In genomic region chr17:1710807-1711553, GRCh38 we compare ENCODE assay signal across 7 cellular contexts. TPM values are rescaled to one million over a fixed set of nuclear protein-coding genes. Genes with fewer than 3 reads are reported as not detected.
DNase-seq lines count a peak whose midpoint lies in the region; ATAC-seq and TF ChIP-seq lines count a peak whose summit lies in the region.

No MANE protein-coding gene starts in this region.

- no peaks in the 10 kb centered on the region for H3K9me3 Mint-ChIP-seq in activated naive CD8-positive, alpha-beta T cell treated with anti-CD3 and anti-CD28 coated beads, Interleukin-2, amount 50 U/mL, for 24 hours
- no peaks in the 10 kb centered on the region for H3K9me3 Mint-ChIP-seq in stimulated activated effector memory CD8-positive, alpha-beta T cell treated with anti-CD3 and anti-CD28 coated beads, Interleukin-12 subunit alpha, Interleukin-12 subunit beta, amount 100 ng/mL, for 72 hours

- H3K9me3 ChIP-seq in iPS-18c (ENCODE audit: control insufficient read depth, insufficient read depth, low read length), result no peaks in the 10 kb centered on the region

- H3K4me3 ChIP-seq in HFF-Myc (replicated peaks; ENCODE audit: low read depth, low read length), result peak overlapping the region; percentile 61
- peak overlapping the region; percentile 63 for H3K4me3 ChIP-seq in iPS-18c (ENCODE audit: insufficient read depth, low read depth, low read length)

- no peak for ATAC-seq in activated naive CD8-positive, alpha-beta T cell treated with anti-CD3 and anti-CD28 coated beads, Interleukin-2, amount 50 U/mL, for 24 hours
- ATAC-seq in stimulated activated effector memory CD8-positive, alpha-beta T cell treated with anti-CD3 and anti-CD28 coated beads, Interleukin-12 subunit alpha, Interleukin-12 subunit beta, amount 100 ng/mL, for 72 hours, result no peak
- ATAC-seq in esophagus mucosa, result no peak

- H3K36me3 Mint-ChIP-seq in activated naive CD8-positive, alpha-beta T cell treated with anti-CD3 and anti-CD28 coated beads, Interleukin-2, amount 50 U/mL, for 24 hours (ENCODE audit: low read depth), result no peaks in the 10 kb centered on the region
- H3K36me3 Mint-ChIP-seq in stimulated activated effector memory CD8-positive, alpha-beta T cell treated with anti-CD3 and anti-CD28 coated beads, Interleukin-12 subunit alpha, Interleukin-12 subunit beta, amount 100 ng/mL, for 72 hours, result peaks cover 32% of the 10 kb centered on the region

- no peak overlapping the region for H3K27ac Mint-ChIP-seq in activated naive CD8-positive, alpha-beta T cell treated with anti-CD3 and anti-CD28 coated beads, Interleukin-2, amount 50 U/mL, for 24 hours
- H3K27ac Mint-ChIP-seq in stimulated activated effector memory CD8-positive, alpha-beta T cell treated with anti-CD3 and anti-CD28 coated beads, Interleukin-12 subunit alpha, Interleukin-12 subunit beta, amount 100 ng/mL, for 72 hours, result peak overlapping the region; percentile 61

- no peak for TF ChIP-seq CTCF in HFF-Myc (IDR thresholded peaks at IDR 0.05; ENCODE audit: low read depth, low read length, missing control alignments)

- peaks cover 20% of the 10 kb centered on the region for H3K4me1 Mint-ChIP-seq in activated naive CD8-positive, alpha-beta T cell treated with anti-CD3 and anti-CD28 coated beads, Interleukin-2, amount 50 U/mL, for 24 hours
- H3K4me1 Mint-ChIP-seq in stimulated activated effector memory CD8-positive, alpha-beta T cell treated with anti-CD3 and anti-CD28 coated beads, Interleukin-12 subunit alpha, Interleukin-12 subunit beta, amount 100 ng/mL, for 72 hours, result peaks cover 49% of the 10 kb centered on the region

- H3K4me3 Mint-ChIP-seq in activated naive CD8-positive, alpha-beta T cell treated with anti-CD3 and anti-CD28 coated beads, Interleukin-2, amount 50 U/mL, for 24 hours, result peak overlapping the region; percentile 26
- H3K4me3 Mint-ChIP-seq in stimulated activated effector memory CD8-positive, alpha-beta T cell treated with anti-CD3 and anti-CD28 coated beads, Interleukin-12 subunit alpha, Interleukin-12 subunit beta, amount 100 ng/mL, for 72 hours, result peak overlapping the region; percentile 62

- H3K27me3 Mint-ChIP-seq in activated naive CD8-positive, alpha-beta T cell treated with anti-CD3 and anti-CD28 coated beads, Interleukin-2, amount 50 U/mL, for 24 hours, result peaks cover 32% of the 10 kb centered on the region

- DNase-seq in HFF-Myc (ENCODE audit: extremely low read depth, low read depth) (no peak), inferior parietal cortex (ENCODE audit: extremely low spot score) (no peak), amniotic stem cell (lab: John Stamatoyannopoulos, UW) (no peak)
- no peak for DNase-seq in activated naive CD8-positive, alpha-beta T cell treated with anti-CD3 and anti-CD28 coated beads, Interleukin-2, amount 50 U/mL, for 24 hours
- no peak for DNase-seq in stimulated activated effector memory CD8-positive, alpha-beta T cell treated with anti-CD3 and anti-CD28 coated beads, Interleukin-12 subunit alpha, Interleukin-12 subunit beta, amount 100 ng/mL, for 72 hours (ENCODE audit: low spot score in 2 of 2)

RNA-seq across cellular contexts. Expression of gene TLCD2, which starts 0.8 kb away (rescaled TPM):
- 10.9 TPM for total RNA-seq in esophagus mucosa

RNA-seq across cellular contexts. Expression of gene WDR81, which starts 13.5 kb away (rescaled TPM):
- 10.2 TPM for total RNA-seq in esophagus mucosa

RNA-seq across cellular contexts. Expression of gene PRPF8, which starts 26.3 kb away (rescaled TPM):
- total RNA-seq in esophagus mucosa, result 171 TPM

RNA-seq across cellular contexts. Expression of gene SERPINF2, which starts 31.7 kb away (rescaled TPM):
- total RNA-seq in esophagus mucosa, result 2.7 TPM

RNA-seq across cellular contexts. Expression of gene SERPINF1, which starts 50.9 kb away (rescaled TPM):
- total RNA-seq in esophagus mucosa, result 28.4 TPM
